ENCODE assay signal across 19 cellular contexts in genomic region chr1:35185200-35185599, GRCh38. TPM values are rescaled to one million over a fixed set of nuclear protein-coding genes. Genes with fewer than 3 reads are reported as not detected.
DNase-seq lines count a peak whose midpoint lies in the region; ATAC-seq, FAIRE-seq and TF ChIP-seq lines count a peak whose summit lies in the region.
"Had no signal": no experiment of that assay in that cellular context is flagged by ENCODE, and none has a peak within 500 bp of the region (broad histone marks: within the 10 kb centered on the region; RNA-seq: fewer than 3 reads in every experiment).

No MANE protein-coding gene starts in this region.

- H3K4me2 ChIP-seq in K562 (ENCODE audit: insufficient read depth, low read length): no peak overlapping the region

- ATAC-seq in T-cell (replicated peaks in 1 of 4) (no peak), K562 (no peak), GM19467 (IDR thresholded peaks at IDR 0.05; ENCODE audit: unreplicated experiment) (no peak)
- ATAC-seq: lower lobe of right lung, SK-N-SH treated with all-trans-retinoic acid at 6 μM for 48 hours had no signal

- in situ Hi-C loops in K562 (cut with MboI): no loop called here

- no TSS peak for BruUV-seq in K562 (replicated peaks; lab: Mats Ljungman, UMichigan)

- no peak; the same call in 1 of the 2 replicates for TF ChIP-seq POLR2A in K562 (conservative IDR thresholded peaks at IDR 0.05)

- no peaks in the 10 kb centered on the region for H3K9me3 Mint-ChIP-seq in activated CD4-positive, alpha-beta T cell treated with anti-CD3 and anti-CD28 coated beads, Interleukin-2, amount 10 ng/mL, durations not matched to agents 24 days and 14 days
- H3K9me3 Mint-ChIP-seq in T-cell (no peaks in the 10 kb centered on the region), progenitor cell of endocrine pancreas (ENCODE audit: low read depth) (no peaks in the 10 kb centered on the region)

- no peak for TF ChIP-seq RAD21 in K562 (CRISPR knock-in tag; conservative IDR thresholded peaks at IDR 0.05 in 1 of 2, IDR thresholded peaks at IDR 0.05 in 1 of 2)

- no peak for TF ChIP-seq EP300 in K562 (IDR thresholded peaks at IDR 0.05; ENCODE audit: low read length)

- H3K36me3 Mint-ChIP-seq in activated CD4-positive, alpha-beta T cell treated with anti-CD3 and anti-CD28 coated beads, Interleukin-2, amount 10 ng/mL, durations not matched to agents 24 days and 14 days (ENCODE audit: low read depth): peaks cover 96% of the 10 kb centered on the region
- peaks cover 90% of the 10 kb centered on the region for H3K36me3 Mint-ChIP-seq in T-cell
- peaks cover 72% of the 10 kb centered on the region for H3K36me3 Mint-ChIP-seq in progenitor cell of endocrine pancreas (ENCODE audit: insufficient read depth)

- H3K9me3 ChIP-seq in K562 (replicated peaks; ENCODE audit: control insufficient read depth, insufficient read depth, low read depth, low read length): no peaks in the 10 kb centered on the region
- H3K9me3 ChIP-seq: lower lobe of right lung, spleen had no signal

- peaks cover 56% of the 10 kb centered on the region for H4K20me1 ChIP-seq in K562 (replicated peaks; ENCODE audit: control insufficient read depth, insufficient read depth, low read length)

- DNase-seq in activated CD4-positive, alpha-beta T cell treated with anti-CD3 and anti-CD28 coated beads, Interleukin-2, amount 10 ng/mL, durations not matched to agents 24 days and 14 days: no peak
- no peak for DNase-seq in activated CD4-positive, alpha-beta T cell treated with anti-CD3 and anti-CD28 coated beads, Interleukin-2, amount 50 U/mL, for 48 hours
- no peak for DNase-seq in T-cell
- no peak for DNase-seq in K562 (ENCODE audit: extremely low read depth in 1 of 4, low spot score in 3 of 4)
- DNase-seq in progenitor cell of endocrine pancreas (ENCODE audit: low spot score, unreplicated experiment): no peak
- DNase-seq in dedifferentiated amniotic fluid mesenchymal stem cell (ENCODE audit: extremely low spot score): no peak
- DNase-seq in NCI-H2107 (lab: John Stamatoyannopoulos, UW): no peak
- DNase-seq: activated CD4-positive, alpha-beta T cell treated with anti-CD3 and anti-CD28 coated beads, Interleukin-2, amount 50 U/mL, for 1 hour; activated effector memory CD4-positive, alpha-beta T cell treated with Interleukin-2 at 50 U/mL for 16 hours; C1 segment of cervical spinal cord; DMS53; GOT3; lower lobe of right lung; NCI-H345; NK-92 treated with Interleukin-12 subunit alpha and Interleukin-12 subunit beta, amount 100 ng/mL, for 24 hours; spleen had no signal

- CTCF ChIA-PET in T-cell (lab: Charles Lee): interaction anchor here in 1 of 2 donors (1.0 kb wide), 1 partner anchor 17 kb away, joined by 4 read pairs; no protein-coding TSS in a partner anchor
- CTCF ChIA-PET in K562 (lab: Yijun Ruan, JAX; ENCODE audit: low intra/inter-chr PET ratio): no interaction called here

- H3K9ac ChIP-seq in K562 (ENCODE audit: insufficient read depth in 1 of 2, low read depth in 2 of 2, low read length in 2 of 2): no peak overlapping the region

- no peak for FAIRE-seq in K562 (lab: Jason Lieb, UNC)
- FAIRE-seq: RCC 7860 had no signal

- H3K27ac Mint-ChIP-seq in activated CD4-positive, alpha-beta T cell treated with anti-CD3 and anti-CD28 coated beads, Interleukin-2, amount 10 ng/mL, durations not matched to agents 24 days and 14 days: peak overlapping the region; percentile 75
- H3K27ac Mint-ChIP-seq in T-cell (peak overlapping the region; percentile 17 to 69), progenitor cell of endocrine pancreas (peak overlapping the region; percentile 91)

- peaks cover 96% of the 10 kb centered on the region for H3K79me2 ChIP-seq in K562 (ENCODE audit: control insufficient read depth, insufficient read depth, low read length)

- no peaks in the 10 kb centered on the region for H3K27me3 ChIP-seq in K562 (ENCODE audit: control insufficient read depth in 2 of 2, insufficient read depth in 2 of 2, low read length in 2 of 2)
- H3K27me3 ChIP-seq: spleen had no signal

- intact Hi-C loops in activated CD4-positive, alpha-beta T cell treated with anti-CD3 and anti-CD28 coated beads, Interleukin-2, amount 10 ng/mL, durations not matched to agents 24 days and 14 days (cut with micrococcal nuclease): no loop called here
- intact Hi-C loops in K562 (cut with micrococcal nuclease): loop anchor here (10.0 kb wide), 1 partner anchor 150 kb away; the partner anchor contains the start of gene ZMYM6

- WGBS in K562 (ENCODE audit: insufficient coverage, low coverage, missing lambda C conversion rate): 88% methylated on average over 5 of the region's 5 CpGs

- peaks cover 99% of the 10 kb centered on the region for H3K36me3 ChIP-seq in K562 (ENCODE audit: control insufficient read depth, insufficient read depth, low read length)

- peaks cover 81% of the 10 kb centered on the region for H3K4me1 Mint-ChIP-seq in activated CD4-positive, alpha-beta T cell treated with anti-CD3 and anti-CD28 coated beads, Interleukin-2, amount 10 ng/mL, durations not matched to agents 24 days and 14 days
- H3K4me1 Mint-ChIP-seq in T-cell (peaks cover 96 to 99% (median 97%) of the 10 kb centered on the region in 3 donors), progenitor cell of endocrine pancreas (ENCODE audit: low read depth) (peaks cover 77% of the 10 kb centered on the region)

- POLR2A ChIA-PET in T-cell (lab: Charles Lee) (no interaction called here), K562 (lab: Yijun Ruan, JAX) (interaction anchor here (0.7 to 1.6 kb wide), 6 partner anchors 8 to 286 kb away, joined by 3 to 6 read pairs (median 4); partner anchors contain the start of gene ZMYM4)

- H3K4me1 ChIP-seq in K562 (replicated peaks in 1 of 2; ENCODE audit: control insufficient read depth in 2 of 2, insufficient read depth in 2 of 2, low read length in 2 of 2): peaks cover 6 to 27% of the 10 kb centered on the region in 2 experiments; a peak in 4 of 5 replicates

- H3K27me3 Mint-ChIP-seq in activated CD4-positive, alpha-beta T cell treated with anti-CD3 and anti-CD28 coated beads, Interleukin-2, amount 10 ng/mL, durations not matched to agents 24 days and 14 days: no peaks in the 10 kb centered on the region
- H3K27me3 Mint-ChIP-seq in T-cell (no peaks in the 10 kb centered on the region), progenitor cell of endocrine pancreas (no peaks in the 10 kb centered on the region)

- peak overlapping the region; percentile 64 for H3K4me3 Mint-ChIP-seq in activated CD4-positive, alpha-beta T cell treated with anti-CD3 and anti-CD28 coated beads, Interleukin-2, amount 10 ng/mL, durations not matched to agents 24 days and 14 days
- H3K4me3 Mint-ChIP-seq in T-cell (no peak overlapping the region), progenitor cell of endocrine pancreas (ENCODE audit: low read depth) (no peak overlapping the region)

- H3K27ac ChIP-seq in K562 (ENCODE audit: extremely low read depth, low read depth, low read length): no peak overlapping the region
- H3K27ac ChIP-seq: lower lobe of right lung, spleen had no signal

- TF ChIP-seq CTCF in K562 (IDR thresholded peaks at IDR 0.05 in 2 of 3, conservative IDR thresholded peaks at IDR 0.05 in 1 of 3; ENCODE audit: insufficient read depth in 2 of 3, low read depth in 1 of 3, low read length in 3 of 3): no peak
- TF ChIP-seq CTCF in progenitor cell of endocrine pancreas (IDR thresholded peaks at IDR 0.05; ENCODE audit: unreplicated experiment): no peak

- H3K4me3 ChIP-seq in K562: no peak overlapping the region
- H3K4me3 ChIP-seq: lower lobe of right lung, spleen had no signal

- no peak overlapping the region for H2AFZ ChIP-seq in K562 (ENCODE audit: low read depth, low read length)

- peaks cover 14% of the 10 kb centered on the region for H3K9me1 ChIP-seq in K562 (ENCODE audit: control insufficient read depth, insufficient read depth, low read length)

TF ChIP-seq in K562, 482 proteins besides CTCF, POLR2A, EP300 and RAD21:
- 0 out of 2 replicates have a peak, but pooled peaks have one; percentile 6 for TF ChIP-seq POLR2AphosphoS5 (IDR thresholded peaks at IDR 0.05; ENCODE audit: control insufficient read depth, insufficient read depth, low read depth, low read length)
- 0 out of 2 replicates have a peak, but pooled peaks have one; percentile 5 for TF ChIP-seq RBFOX2 (IDR thresholded peaks at IDR 0.05; ENCODE audit: low read depth, low read length)
- no peak for TF ChIP-seq POLR3A (IDR thresholded peaks at IDR 0.05; ENCODE audit: borderline replicate concordance, extremely low read depth, insufficient read depth, insufficient read length)
- no peak for TF ChIP-seq KAT2B (IDR thresholded peaks at IDR 0.05; ENCODE audit: low read depth, low read length)
TF ChIP-seq in K562: peak in this region for 2.

RNA-seq across cellular contexts. Expression of gene SFPQ, which starts 7.7 kb away (rescaled TPM):
- total RNA-seq in activated CD4-positive, alpha-beta T cell treated with anti-CD3 and anti-CD28 coated beads, Interleukin-2, amount 10 ng/mL, durations not matched to agents 24 days and 14 days: 385 and 392 TPM in 2 replicates
- 100 to 1,000 TPM; 287 to 589 (median 319) TPM for total RNA-seq in T-cell
- total RNA-seq in K562 (2011; cell fraction: chromatin; rRNA removed; ENCODE audit: low replicate concordance): 205 and 671 TPM in 2 replicates
- total RNA-seq in K562 (2011; cell fraction: nucleolus; rRNA removed): 112 and 137 TPM in 2 replicates
- 370 and 701 TPM in 2 replicates for total RNA-seq in K562 (2011; cell fraction: nucleoplasm; rRNA removed)
- 346 and 402 TPM in 2 replicates for total RNA-seq in K562 (2014; rRNA removed)
- 477 and 544 TPM in 2 replicates for total RNA-seq in K562 (2014; rRNA removed; fragmentation: Illumina TruSeq; extraction: Trizol)
- total RNA-seq in K562 (2015; rRNA removed; fragmentation: Illumina TruSeq; extraction: Trizol): 480 and 510 TPM in 2 replicates
- 341 and 367 TPM in 2 replicates for total RNA-seq in K562 (2021)
- 135 and 164 TPM in 2 replicates for polyA plus RNA-seq in K562 (2011; rRNA removed)
- 48.2 and 57.6 TPM in 2 replicates for polyA plus RNA-seq in K562 (2011; cell fraction: cytosol; rRNA removed)
- 222 and 300 TPM in 2 replicates for polyA plus RNA-seq in K562 (2011; cell fraction: nucleus; rRNA removed)
- polyA plus RNA-seq in K562 (2012): 216 and 359 TPM in 2 replicates
- 501 and 562 TPM in 2 replicates for polyA plus RNA-seq in K562 (2014; fragmentation: Illumina TruSeq; extraction: Trizol)
- 10 to 100 TPM; 69.7 to 73.4 TPM for polyA plus RNA-seq in K562 (2014; fragmentation: Nextera tagmentation; extraction: Ambion mirVana)
- 266 and 399 TPM in 2 replicates for polyA plus RNA-seq in K562 (2014; rRNA removed)
- 261 and 336 TPM in 2 replicates for polyA minus RNA-seq in K562 (2011; rRNA and poly(A)+ RNA removed)
- 91.0 and 96.7 TPM in 2 replicates for polyA minus RNA-seq in K562 (2011; cell fraction: cytosol; rRNA and poly(A)+ RNA removed)
- 163 and 287 TPM in 2 replicates for polyA minus RNA-seq in K562 (2011; cell fraction: nucleus; rRNA and poly(A)+ RNA removed)
- 651 and 653 TPM in 2 replicates for total RNA-seq in progenitor cell of endocrine pancreas
